ENCODE assay signal across 30 cellular contexts in the genomic region with DNA sequence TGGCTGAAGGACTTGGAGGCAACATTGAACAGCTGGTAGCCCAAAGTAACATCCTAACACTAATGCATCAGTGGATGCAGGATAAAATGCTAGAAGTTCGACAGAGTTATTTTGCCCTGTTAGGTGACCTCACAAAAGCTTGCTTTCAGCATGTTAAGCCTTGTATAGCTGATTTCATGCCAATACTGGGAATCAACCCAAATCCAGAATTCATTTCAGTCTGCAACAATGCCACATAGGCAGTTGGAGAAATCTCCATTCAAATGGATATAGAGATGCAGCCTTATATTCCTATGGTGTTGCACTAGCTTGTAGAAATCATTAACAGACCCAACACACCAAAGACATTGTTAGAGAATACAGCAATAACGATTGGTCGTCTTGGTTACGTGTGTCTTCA.
DNase-seq lines count a peak whose midpoint lies in the region; ATAC-seq, FAIRE-seq and TF ChIP-seq lines count a peak whose summit lies in the region.
"Had no signal": no experiment of that assay in that cellular context is flagged by ENCODE, and none has a peak within 500 bp of the region (broad histone marks: within the 10 kb centered on the region; RNA-seq: fewer than 3 reads in every experiment).

No MANE protein-coding gene starts in this region.

- ATAC-seq in GM18511 (IDR thresholded peaks at IDR 0.05; ENCODE audit: unreplicated experiment), result no peak
- ATAC-seq: activated naive CD8-positive, alpha-beta T cell treated with anti-CD3 and anti-CD28 coated beads, Interleukin-2, amount 50 U/mL, for 24 hours; lower lobe of right lung; natural killer cell treated with Interleukin-12 subunit alpha and Interleukin-12 subunit beta and Interleukin-15 and Interleukin-18, amount 100 ng/mL, for 72 hours; PC-3; psoas muscle; stimulated activated memory B cell treated with anti-CD40 and anti-IgM and Interleukin-4, amounts not matched to agents 10 μg/mL and 1 μg/mL and 100 μg/mL, for 72 hours had no signal

- no peak for TF ChIP-seq POLR2A in H54 (IDR thresholded peaks at IDR 0.05; ENCODE audit: low read depth, low read length)
- no peak for TF ChIP-seq POLR2A in breast epithelium (IDR thresholded peaks at IDR 0.05)

- H3K9me3 ChIP-seq in breast epithelium, result no peaks in the 10 kb centered on the region
- no peaks in the 10 kb centered on the region for H3K9me3 ChIP-seq in A673 (ENCODE audit: low read depth, low read length, poor library complexity, severe bottlenecking)
- H3K9me3 ChIP-seq: lower lobe of right lung, psoas muscle, suprapubic skin, uterus had no signal

- in situ Hi-C loops in astrocyte of the spinal cord (cut with HindIII; ENCODE audit: low sequenced_read_pairs), result no loop called here

- DNase-seq in H54 (ENCODE audit: insufficient read length, low spot score), result no peak
- peak; percentile 33 for DNase-seq in astrocyte of the spinal cord (ENCODE audit: low read depth, low spot score)
- DNase-seq in fibroblast of the conjunctiva (ENCODE audit: low read depth), result peak; percentile 9
- DNase-seq in substantia nigra (lab: John Stamatoyannopoulos, UW), result peak in 1 of 49 donors; percentile 21
- DNase-seq in breast epithelium (ENCODE audit: low spot score in 2 of 2), result no peak
- no peak for DNase-seq in RWPE1 (ENCODE audit: low spot score)
- no peak for DNase-seq in A673 (ENCODE audit: low spot score)
- DNase-seq: activated CD4-positive, CD25-positive, alpha-beta regulatory T cell; activated naive CD8-positive, alpha-beta T cell treated with anti-CD3 and anti-CD28 coated beads, Interleukin-2, amount 50 U/mL, for 24 hours; activated T-cell treated with anti-CD3 and anti-CD28 coated beads, Interleukin-2, amount 50 U/mL, for 48 hours; brain microvascular endothelial cell; DMS153; H7; KBM-7; lower lobe of right lung; NCI-H1092 treated with DMSO at 0.1 percent for 48 hours; NCI-H2029 treated with DMSO at 0.1 percent for 48 hours; NCI-H526 treated with DMSO at 0.1 percent for 48 hours; occipital lobe; PC-3; psoas muscle; stimulated activated CD4-positive, alpha-beta T cell treated with anti-CD3 and anti-CD28 coated beads, Interleukin-15, amount 100 ng/mL, for 24 hours; uterus had no signal

- CTCF ChIA-PET in RWPE1 (lab: Yijun Ruan, JAX), result interaction anchor here (0.6 to 1.4 kb wide), 2 partner anchors 149 to 163 kb away, joined by 4 to 5 read pairs; no protein-coding TSS in a partner anchor
- CTCF ChIA-PET in A673 (lab: Charles Lee), result no interaction called here

- no peaks in the 10 kb centered on the region for H3K36me3 ChIP-seq in breast epithelium
- no peaks in the 10 kb centered on the region for H3K36me3 ChIP-seq in A673 (ENCODE audit: insufficient read depth, low read length, poor library complexity, severe bottlenecking)
- H3K36me3 ChIP-seq: brain microvascular endothelial cell, uterus had no signal

- TF ChIP-seq CTCF in astrocyte of the spinal cord (IDR thresholded peaks at IDR 0.05; ENCODE audit: low read depth, low read length) (no peak), breast epithelium (IDR thresholded peaks at IDR 0.05) (no peak), RWPE1 (conservative IDR thresholded peaks at IDR 0.05; ENCODE audit: low read depth) (no peak), A673 (conservative IDR thresholded peaks at IDR 0.05; ENCODE audit: low read depth, low read length) (no peak)

- H3K27ac ChIP-seq in substantia nigra (ENCODE audit: low read depth, low read length, poor library complexity, severe bottlenecking), result peak overlapping the region; percentile 27
- H3K27ac ChIP-seq in breast epithelium, result peak overlapping the region in 1 of 2 donors; percentile 6
- H3K27ac ChIP-seq in RWPE1, result no peak overlapping the region
- no peak overlapping the region for H3K27ac ChIP-seq in A673 (ENCODE audit: low read depth, low read length, poor library complexity, severe bottlenecking)
- H3K27ac ChIP-seq: brain microvascular endothelial cell, lower lobe of right lung, psoas muscle, SK-N-MC, suprapubic skin, uterus had no signal

- BruUV-seq in A673 (replicated peaks; lab: Mats Ljungman, UMichigan), result no TSS peak

- H3K4me1 ChIP-seq in breast epithelium, result no peaks in the 10 kb centered on the region
- H3K4me1 ChIP-seq in A673 (ENCODE audit: insufficient read depth, low read length, poor library complexity, severe bottlenecking), result no peaks in the 10 kb centered on the region
- H3K4me1 ChIP-seq: lower lobe of right lung, psoas muscle, uterus had no signal

- no peaks in the 10 kb centered on the region for H3K27me3 ChIP-seq in breast epithelium
- H3K27me3 ChIP-seq in A673 (replicated peaks; ENCODE audit: insufficient read depth, low read depth, low read length, poor library complexity), result no peaks in the 10 kb centered on the region
- H3K27me3 ChIP-seq: brain microvascular endothelial cell, suprapubic skin, uterus had no signal

- H3K4me3 ChIP-seq in astrocyte of the spinal cord (ENCODE audit: low read depth, low read length) (no peak overlapping the region), breast epithelium (no peak overlapping the region), A673 (ENCODE audit: low read depth, low read length, poor library complexity, severe bottlenecking) (no peak overlapping the region)
- H3K4me3 ChIP-seq: lower lobe of right lung, psoas muscle, SK-N-MC, suprapubic skin, uterus had no signal

- intact Hi-C loops in breast epithelium (cut with DNase I; ENCODE audit: low total_unique reads), result no loop called here
- intact Hi-C loops in A673 (cut with micrococcal nuclease; ENCODE audit: unreplicated experiment), result no loop called here

- POLR2A ChIA-PET in RWPE1 (lab: Yijun Ruan, JAX; ENCODE audit: low non-redundant PET), result no interaction called here
- POLR2A ChIA-PET in A673 (lab: Charles Lee; ENCODE audit: low non-redundant PET), result no interaction called here

- FAIRE-seq in H54 (lab: Jason Lieb, UNC), result peak; percentile 82
- FAIRE-seq: frontal cortex, HTR-8/SVneo had no signal

Comparison
In these comparisons a context has a peak if more than half of its experiments do, and no peak if none do; other contexts are left out.
1. DNase-seq: peak in astrocyte of the spinal cord (single experiment) and fibroblast of the conjunctiva (single experiment); none in H54 (single experiment), breast epithelium (0 of 2), RWPE1 (single experiment) and A673 (single experiment).